1 cellular context compared by ENCODE assay signal in the genomic region with DNA sequence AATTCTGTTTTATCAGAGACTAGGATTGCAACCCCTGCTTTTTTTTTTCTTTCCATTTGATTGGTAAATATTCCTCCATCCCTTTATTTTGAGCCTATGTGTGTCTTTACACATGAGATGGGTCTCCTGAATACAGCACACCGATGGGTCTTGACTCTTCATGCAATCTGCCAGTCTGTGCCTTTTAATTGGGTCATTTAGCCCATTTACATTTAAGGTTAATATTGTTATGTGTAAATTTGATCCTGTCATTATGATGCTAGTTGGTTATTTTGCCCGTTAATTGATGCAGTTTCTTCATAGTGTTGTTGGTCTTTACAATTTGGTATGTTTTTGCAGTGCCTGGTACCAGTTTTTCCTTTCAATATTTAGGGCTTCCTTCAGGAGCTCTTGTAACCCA. TPM values are rescaled to one million over a fixed set of nuclear protein-coding genes. Genes with fewer than 3 reads are reported as not detected.
"Had no signal": no experiment of that assay in that cellular context is flagged by ENCODE, and none has a peak within 500 bp of the region (broad histone marks: within the 10 kb centered on the region; RNA-seq: fewer than 3 reads in every experiment).

No MANE protein-coding gene starts in this region.

RNA-seq across cellular contexts. Expression of a gene that starts 25.0 kb away (rescaled TPM):
- total RNA-seq: myocyte had no signal
